10 cellular contexts compared by ENCODE assay signal in the genomic region with DNA sequence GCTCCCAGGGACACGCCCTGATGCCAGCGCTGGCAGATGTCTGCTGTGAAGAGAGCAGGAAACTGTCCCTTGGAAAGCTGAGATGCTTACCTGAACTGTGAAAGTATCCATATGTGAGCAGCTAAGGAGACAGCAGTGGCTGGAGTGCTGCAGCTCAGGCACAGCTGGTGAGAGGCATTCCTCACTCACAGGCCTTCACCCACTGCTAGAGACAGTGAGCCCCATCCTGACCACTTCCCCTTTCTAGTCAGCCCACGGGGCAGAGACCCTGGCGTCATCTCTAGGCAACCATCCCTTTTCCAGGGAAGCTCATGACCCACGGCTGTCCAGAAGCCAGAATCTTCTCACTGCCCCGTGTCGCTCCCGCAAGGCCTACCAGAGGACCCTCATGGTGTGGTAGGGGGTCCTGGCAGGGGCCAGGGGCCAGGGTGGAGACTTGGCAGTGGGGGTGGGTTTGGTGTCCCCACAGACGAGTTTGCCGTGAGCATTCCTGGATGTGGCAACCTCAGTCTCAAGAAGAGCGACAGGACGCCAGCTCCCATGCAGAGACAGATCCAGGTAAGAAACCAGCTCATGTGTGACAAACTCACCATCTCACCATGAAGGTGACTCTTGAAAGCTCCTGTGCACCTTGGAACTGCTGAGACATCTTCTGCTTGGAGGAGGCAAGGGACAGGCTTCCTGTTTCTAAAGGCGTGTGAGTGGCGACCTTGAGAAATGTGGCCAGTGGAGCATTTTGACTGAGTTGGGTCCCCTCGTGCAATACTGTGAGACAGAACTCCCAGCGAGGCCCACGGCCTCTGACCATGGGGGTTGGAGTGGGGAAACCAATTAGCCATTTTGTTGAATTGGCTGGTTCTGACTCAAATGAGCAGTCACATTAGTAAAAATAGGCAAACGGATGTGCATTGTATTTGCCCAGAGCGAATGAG. TPM values are rescaled to one million over a fixed set of nuclear protein-coding genes. Genes with fewer than 3 reads are reported as not detected.
DNase-seq lines count a peak whose midpoint lies in the region; ATAC-seq and TF ChIP-seq lines count a peak whose summit lies in the region.
"Had no signal": no experiment of that assay in that cellular context is flagged by ENCODE, and none has a peak within 500 bp of the region (broad histone marks: within the 10 kb centered on the region; RNA-seq: fewer than 3 reads in every experiment).

A gene (minus strand): TSS at position 216 of the 932 bp plus-strand sequence. CDS start 105 bp downstream, at position 111.

- ATAC-seq in GM19328 (IDR thresholded peaks at IDR 0.05; ENCODE audit: unreplicated experiment) (peak; percentile 48), HG03571 (IDR thresholded peaks at IDR 0.05; ENCODE audit: unreplicated experiment) (peak; percentile 50), heart right ventricle (peak; percentile 41 to 80 (median 60)), HG02763 (IDR thresholded peaks at IDR 0.05; ENCODE audit: unreplicated experiment) (no peak)

- H3K36me3 ChIP-seq in heart right ventricle: peaks cover 0 to 21% (median 0%) of the 10 kb centered on the region in 9 donors
- peaks cover 0 to 26% (median 5%) of the 10 kb centered on the region in 4 donors for H3K36me3 ChIP-seq in esophagus muscularis mucosa

- H3K9me3 ChIP-seq in heart right ventricle (no peaks in the 10 kb centered on the region), esophagus muscularis mucosa (no peaks in the 10 kb centered on the region)

- WGBS in heart right ventricle, 2 donors: 89 to 92% methylated on average over 19 of the region's 19 CpGs
- WGBS in esophagus muscularis mucosa: 93% methylated on average over 7 of the region's 19 CpGs

- H3K27ac ChIP-seq in C4-2B (peak within 1 kb of the TSS; percentile 77), heart right ventricle (peak within 1 kb of the TSS in 2 of 10 donors; percentile 31 to 82), esophagus muscularis mucosa (replicated peaks in 1 of 4) (no peak within 1 kb of the TSS)
- H3K27ac ChIP-seq: KMS-11 had no signal

- no peaks in the 10 kb centered on the region for H3K27me3 ChIP-seq in heart right ventricle
- H3K27me3 ChIP-seq in esophagus muscularis mucosa: no peaks in the 10 kb centered on the region

- H3K4me3 ChIP-seq in heart right ventricle: peak within 1 kb of the TSS in 3 of 10 donors; percentile 5 to 45 (median 11)
- peak within 1 kb of the TSS in 1 of 4 donors; percentile 27 for H3K4me3 ChIP-seq in esophagus muscularis mucosa

- peaks cover 0 to 25% (median 0%) of the 10 kb centered on the region in 9 donors for H3K4me1 ChIP-seq in heart right ventricle
- no peaks in the 10 kb centered on the region for H3K4me1 ChIP-seq in esophagus muscularis mucosa

- TF ChIP-seq CTCF in C4-2B (conservative IDR thresholded peaks at IDR 0.05): no peak
- TF ChIP-seq CTCF in heart right ventricle (IDR thresholded peaks at IDR 0.05): no peak
- no peak for TF ChIP-seq CTCF in esophagus muscularis mucosa (IDR thresholded peaks at IDR 0.05)

- intact Hi-C loops in heart right ventricle (cut with DNase I): loop anchor here in 1 of 10 donors (5.0 kb wide), 1 partner anchor 38 kb away; no protein-coding TSS in a partner anchor
- intact Hi-C loops in esophagus muscularis mucosa (cut with DNase I): no loop called here

- no peak for TF ChIP-seq EP300 in esophagus muscularis mucosa (IDR thresholded peaks at IDR 0.05)

- DNase-seq in heart right ventricle (peak in 1 of 2 donors; percentile 27), esophagus muscularis mucosa (ENCODE audit: extremely low spot score) (no peak), globus pallidus (ENCODE audit: low spot score) (no peak)
- no peak for DNase-seq in stimulated activated CD4-positive, alpha-beta T cell treated with anti-CD3 and anti-CD28 coated beads, Interleukin-15, amount 100 ng/mL, for 24 hours

- no peak for TF ChIP-seq POLR2A in esophagus muscularis mucosa (IDR thresholded peaks at IDR 0.05; ENCODE audit: low read depth)

RNA-seq across cellular contexts. Expression of the gene that starts here (rescaled TPM):
- total RNA-seq in heart right ventricle: 1 to 10 TPM in 2 of 10 donors, under 1 TPM in 8; 0.11 to 9.7 (median 0.73) TPM
- 1 to 10 TPM in 1 of 2 donors, under 1 TPM in 1; 0.15 to 1.0 TPM for polyA plus RNA-seq in heart right ventricle
- total RNA-seq in esophagus muscularis mucosa: 1 to 10 TPM in 3 of 4 donors, under 1 TPM in 1; 0.42 to 4.0 (median 1.3) TPM
- total RNA-seq: fibroblast of lung had no signal
- polyA plus RNA-seq: fibroblast of lung had no signal
